ENCODE assay signal across 1 cellular context in genomic region chr2:68252407-68253210, GRCh38.
TF ChIP-seq lines count a peak whose summit lies in the region.

Gene PPP3R1, minus strand, starts transcription at chr2:68252532. Its CDS starts 405 bp downstream, at chr2:68252127.

TF ChIP-seq in K562, 482 proteins besides CTCF, POLR2A, EP300 and RAD21 (continued from another document and continues in another):
- TF ChIP-seq RERE (CRISPR knock-in tag; IDR thresholded peaks at IDR 0.05; ENCODE audit: borderline replicate concordance) = no peak
- TF ChIP-seq ZKSCAN8 (CRISPR knock-in tag; IDR thresholded peaks at IDR 0.05) = no peak
- TF ChIP-seq ZEB2 (IDR thresholded peaks at IDR 0.05) = no peak
- TF ChIP-seq IRF2 (CRISPR knock-in tag; IDR thresholded peaks at IDR 0.05) = no peak
- TF ChIP-seq GTF2B (IDR thresholded peaks at IDR 0.05; ENCODE audit: extremely low read depth, insufficient read length) = no peak
- TF ChIP-seq MIER1 (IDR thresholded peaks at IDR 0.05; ENCODE audit: low read depth) = no peak
- no peak for TF ChIP-seq FOXJ3 (CRISPR knock-in tag; IDR thresholded peaks at IDR 0.05)
- no peak for TF ChIP-seq BRD4 (IDR thresholded peaks at IDR 0.05)
- no peak for TF ChIP-seq FOXA3 (CRISPR knock-in tag; conservative IDR thresholded peaks at IDR 0.05 in 1 of 2, IDR thresholded peaks at IDR 0.05 in 1 of 2)
- 0 out of 2 replicates have a peak, but pooled peaks have one; percentile 4 for TF ChIP-seq SAFB (IDR thresholded peaks at IDR 0.05; ENCODE audit: borderline replicate concordance, low read depth, low read length)
- TF ChIP-seq MAFF (IDR thresholded peaks at IDR 0.05; ENCODE audit: low read length) = no peak
- TF ChIP-seq HES1 (IDR thresholded peaks at IDR 0.05; ENCODE audit: low read depth) = no peak
- TF ChIP-seq THAP12 (CRISPR knock-in tag; IDR thresholded peaks at IDR 0.05) = peak; percentile 93
- TF ChIP-seq NFATC3 (IDR thresholded peaks at IDR 0.05) = no peak
- TF ChIP-seq BRCA1 (IDR thresholded peaks at IDR 0.05) = no peak
- no peak for TF ChIP-seq BRCA1 (CRISPR knock-in tag; IDR thresholded peaks at IDR 0.05)
- no peak for TF ChIP-seq DIDO1 (tag; IDR thresholded peaks at IDR 0.05; ENCODE audit: low read depth)
- TF ChIP-seq TARDBP (IDR thresholded peaks at IDR 0.05) = no peak; the same call in 1 of the 2 replicates
- no peak for TF ChIP-seq ASH1L (IDR thresholded peaks at IDR 0.05; ENCODE audit: borderline replicate concordance, low read depth, partially characterized antibody)
- no peak for TF ChIP-seq ZNF707 (CRISPR knock-in tag; conservative IDR thresholded peaks at IDR 0.05)
- peak; percentile 93 for TF ChIP-seq POLR2G (IDR thresholded peaks at IDR 0.05; ENCODE audit: low read depth, low read length)
- TF ChIP-seq ZNF41 (CRISPR knock-in tag; conservative IDR thresholded peaks at IDR 0.05) = no peak
- TF ChIP-seq LARP7 (IDR thresholded peaks at IDR 0.05) = peak; percentile 60; the same call in 1 of the 2 replicates
- TF ChIP-seq SMARCB1 (IDR thresholded peaks at IDR 0.05; ENCODE audit: insufficient read length, low read depth) = no peak
- TF ChIP-seq MTA2 (IDR thresholded peaks at IDR 0.05; ENCODE audit: low read depth) = no peak
- no peak for TF ChIP-seq PHF21A (IDR thresholded peaks at IDR 0.05; ENCODE audit: borderline replicate concordance, low read depth)
- peak; percentile 32; the same call in 1 of the 2 replicates for TF ChIP-seq HLTF (IDR thresholded peaks at IDR 0.05)
- TF ChIP-seq HMGN3 (IDR thresholded peaks at IDR 0.05; ENCODE audit: borderline replicate concordance, extremely low read depth, insufficient read length, low read depth, low read length) = peak; percentile 42
- no peak for TF ChIP-seq DDX20 (tag; IDR thresholded peaks at IDR 0.05; ENCODE audit: low read depth)
- no peak for TF ChIP-seq ZNF280B (CRISPR knock-in tag; IDR thresholded peaks at IDR 0.05)
- no peak for TF ChIP-seq FOXO4 (CRISPR knock-in tag; IDR thresholded peaks at IDR 0.05)
- TF ChIP-seq ZNF780A (CRISPR knock-in tag; IDR thresholded peaks at IDR 0.05) = no peak
- TF ChIP-seq TCF15 (CRISPR knock-in tag; IDR thresholded peaks at IDR 0.05) = no peak
- TF ChIP-seq NFE2 (IDR thresholded peaks at IDR 0.05; ENCODE audit: low read depth) = no peak
- TF ChIP-seq KLF10 (CRISPR knock-in tag; IDR thresholded peaks at IDR 0.05) = peak; percentile 50; the same call in 1 of the 2 replicates
- peak; percentile 98 for TF ChIP-seq MAZ (CRISPR knock-in tag; conservative IDR thresholded peaks at IDR 0.05 in 1 of 2, IDR thresholded peaks at IDR 0.05 in 1 of 2)
- TF ChIP-seq FOSL1 (tag; conservative IDR thresholded peaks at IDR 0.05) = no peak
- no peak for TF ChIP-seq RBM17 (IDR thresholded peaks at IDR 0.05; ENCODE audit: borderline replicate concordance, low read depth, low read length)
- TF ChIP-seq TEAD4 (IDR thresholded peaks at IDR 0.05; ENCODE audit: low read length) = no peak; the same call in 1 of the 2 replicates
- no peak for TF ChIP-seq TEAD4 (CRISPR knock-in tag; IDR thresholded peaks at IDR 0.05; ENCODE audit: borderline replicate concordance)
- TF ChIP-seq ARID1B (IDR thresholded peaks at IDR 0.05) = no peak; the same call in 1 of the 2 replicates
- TF ChIP-seq RCOR1 (IDR thresholded peaks at IDR 0.05; ENCODE audit: borderline replicate concordance in 1 of 2, low read depth in 2 of 2, low read length in 2 of 2) = no peak
- no peak for TF ChIP-seq ZNF77 (CRISPR knock-in tag; IDR thresholded peaks at IDR 0.05)
- peak; percentile 17; the same call in 1 of the 2 replicates for TF ChIP-seq NCOR1 (IDR thresholded peaks at IDR 0.05)
- no peak for TF ChIP-seq ZNF398 (CRISPR knock-in tag; IDR thresholded peaks at IDR 0.05)
- TF ChIP-seq DEAF1 (CRISPR knock-in tag; IDR thresholded peaks at IDR 0.05) = 0 out of 2 replicates have a peak, but pooled peaks have one; percentile 3
- no peak for TF ChIP-seq PYGO2 (tag; IDR thresholded peaks at IDR 0.05)
- no peak for TF ChIP-seq ZNF277 (CRISPR knock-in tag; IDR thresholded peaks at IDR 0.05; ENCODE audit: borderline replicate concordance)
- TF ChIP-seq SMAD1 (IDR thresholded peaks at IDR 0.05; ENCODE audit: low read depth, low read length, partially characterized antibody) = no peak
- TF ChIP-seq ZNF174 (CRISPR knock-in tag; IDR thresholded peaks at IDR 0.05) = no peak
- TF ChIP-seq ZNF584 (CRISPR knock-in tag; IDR thresholded peaks at IDR 0.05; ENCODE audit: low read depth) = no peak
